Comparison of ENCODE assay signal across 1 cellular context in the genomic region with DNA sequence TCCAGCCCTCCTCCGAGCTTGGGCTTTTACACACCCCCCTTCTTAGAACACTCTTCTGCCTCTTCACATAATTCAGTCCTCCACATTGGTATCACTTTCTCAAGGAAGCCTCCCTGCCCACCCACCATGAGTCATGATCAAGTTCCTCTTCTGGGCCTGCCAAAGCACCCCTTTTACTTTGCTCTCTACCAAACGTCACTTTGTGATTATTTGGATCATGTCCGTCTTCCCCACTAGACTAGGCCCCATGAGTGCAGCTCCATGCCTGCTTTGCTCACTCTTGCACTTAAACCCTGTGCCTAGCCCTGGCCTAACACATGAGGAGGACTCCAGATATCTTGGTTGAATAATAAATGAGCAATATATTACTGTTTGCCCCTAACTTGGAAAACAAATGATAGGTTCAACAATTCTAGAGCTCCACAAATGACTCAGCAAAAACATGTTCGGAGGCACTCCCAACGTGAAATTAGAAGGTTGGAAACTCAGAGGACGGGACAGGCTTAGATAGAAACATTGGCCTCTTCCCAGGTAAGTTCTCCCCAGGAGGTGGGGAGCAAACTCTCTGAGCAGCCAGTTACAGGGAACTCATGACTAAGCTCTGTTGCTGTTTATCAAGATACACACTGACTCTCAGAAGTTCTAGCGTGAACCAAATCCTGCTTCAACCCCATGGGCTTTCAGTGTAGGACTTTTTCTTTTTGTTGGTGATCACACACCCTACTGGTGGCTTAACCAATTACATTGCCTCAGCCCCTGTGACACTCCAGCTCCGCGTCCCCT.
TF ChIP-seq lines count a peak whose summit lies in the region.

No MANE protein-coding gene starts in this region.

TF ChIP-seq in endothelial cell of umbilical vein, 7 proteins besides CTCF, POLR2A, EP300 and RAD21:
- TF ChIP-seq, protein P1, sequence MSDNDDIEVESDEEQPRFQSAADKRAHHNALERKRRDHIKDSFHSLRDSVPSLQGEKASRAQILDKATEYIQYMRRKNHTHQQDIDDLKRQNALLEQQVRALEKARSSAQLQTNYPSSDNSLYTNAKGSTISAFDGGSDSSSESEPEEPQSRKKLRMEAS (IDR thresholded peaks at IDR 0.05; ENCODE audit: insufficient read depth, insufficient read length) = no peak
- TF ChIP-seq POLR2AphosphoS5 (IDR thresholded peaks at IDR 0.05; ENCODE audit: insufficient read depth, low read depth, low read length) (no peak), EZH2 (IDR thresholded peaks at IDR 0.05; ENCODE audit: borderline replicate concordance, low read depth, low read length, severe bottlenecking) (no peak), GATA2 (IDR thresholded peaks at IDR 0.05; ENCODE audit: insufficient read depth, insufficient read length, low read depth, low read length) (no peak), MYC (IDR thresholded peaks at IDR 0.05; ENCODE audit: low read depth, low read length) (no peak), JUN (IDR thresholded peaks at IDR 0.05; ENCODE audit: borderline replicate concordance, insufficient read depth, insufficient read length, low read depth) (no peak), FOS (IDR thresholded peaks at IDR 0.05; ENCODE audit: borderline replicate concordance, insufficient read depth, low read length) (no peak)
TF ChIP-seq in endothelial cell of umbilical vein: peak in this region for 0.
